In genomic region chr2:235556086-235556485, GRCh38 we compare ENCODE assay signal across 26 cellular contexts.
"Had no signal": no experiment of that assay in that cellular context is flagged by ENCODE, and none has a peak within 500 bp of the region (broad histone marks: within the 10 kb centered on the region; RNA-seq: fewer than 3 reads in every experiment).

No MANE protein-coding gene starts in this region.

- H3K27ac Mint-ChIP-seq: activated CD4-positive, alpha-beta memory T cell treated with anti-CD3 and anti-CD28 coated beads for 36 hours; activated CD4-positive, alpha-beta T cell treated with anti-CD3 and anti-CD28 coated beads for 36 hours; activated CD4-positive, alpha-beta T cell treated with anti-CD3 and anti-CD28 coated beads, Interleukin-2, amount 10 ng/mL, durations not matched to agents 24 days and 14 days; activated CD8-positive, alpha-beta memory T cell treated with anti-CD3 and anti-CD28 coated beads, Interleukin-2, amount 10 ng/mL, durations not matched to agents 7 days and 5 days; activated CD8-positive, alpha-beta T cell treated with anti-CD3 and anti-CD28 coated beads, Interleukin-2, amount 10 ng/mL, durations not matched to agents 7 days and 5 days; activated naive CD4-positive, alpha-beta T cell treated with anti-CD3 and anti-CD28 coated beads for 36 hours; activated naive CD4-positive, alpha-beta T cell treated with anti-CD3 and anti-CD28 coated beads, Interleukin-2, amount 50 U/mL, for 24 hours; activated naive CD8-positive, alpha-beta T cell treated with anti-CD3 and anti-CD28 coated beads for 36 hours; activated naive CD8-positive, alpha-beta T cell treated with anti-CD3 and anti-CD28 coated beads, Interleukin-2, amount 50 U/mL, for 24 hours; activated T-helper 1 cell treated with anti-CD3 and anti-CD28 coated beads, Interleukin-12 subunit alpha, Interleukin-12 subunit beta, Interleukin-2, Interleukin-4 antibody, amounts not matched to agents 30 ng/mL and 10 ng/mL and 1 ng/mL, durations not matched to agents 14 hours and 24 hours and 36 hours; activated T-helper 2 cell treated with anti-CD3 and anti-CD28 coated beads, Interferon-gamma antibody, Interleukin-2, Interleukin-4, amounts not matched to agents 10 μg/mL and 5 μg/mL and 100 μg/mL, durations not matched to agents 14 hours and 24 hours and 36 hours had no signal

- H3K9me3 Mint-ChIP-seq: activated CD4-positive, alpha-beta memory T cell treated with anti-CD3 and anti-CD28 coated beads for 36 hours; activated CD4-positive, alpha-beta T cell treated with anti-CD3 and anti-CD28 coated beads, Interleukin-2, amount 10 ng/mL, durations not matched to agents 24 days and 14 days; activated naive CD4-positive, alpha-beta T cell treated with anti-CD3 and anti-CD28 coated beads for 36 hours; activated naive CD4-positive, alpha-beta T cell treated with anti-CD3 and anti-CD28 coated beads, Interleukin-2, amount 50 U/mL, for 24 hours; activated naive CD8-positive, alpha-beta T cell treated with anti-CD3 and anti-CD28 coated beads for 36 hours; activated naive CD8-positive, alpha-beta T cell treated with anti-CD3 and anti-CD28 coated beads, Interleukin-2, amount 50 U/mL, for 24 hours; activated T-helper 1 cell treated with anti-CD3 and anti-CD28 coated beads, Interleukin-12 subunit alpha, Interleukin-12 subunit beta, Interleukin-2, Interleukin-4 antibody, amounts not matched to agents 30 ng/mL and 10 ng/mL and 1 ng/mL, durations not matched to agents 14 hours and 24 hours and 36 hours; activated T-helper 2 cell treated with anti-CD3 and anti-CD28 coated beads, Interferon-gamma antibody, Interleukin-2, Interleukin-4, amounts not matched to agents 10 μg/mL and 5 μg/mL and 100 μg/mL, durations not matched to agents 14 hours and 24 hours and 36 hours had no signal

- H3K36me3 ChIP-seq: adrenal gland, colonic mucosa, esophagus squamous epithelium, gastroesophageal sphincter had no signal

- ATAC-seq: activated CD4-positive, alpha-beta T cell treated with anti-CD3 and anti-CD28 coated beads for 36 hours; activated CD8-positive, alpha-beta memory T cell treated with anti-CD3 and anti-CD28 coated beads, Interleukin-2, amount 10 ng/mL, durations not matched to agents 7 days and 5 days; activated CD8-positive, alpha-beta T cell treated with anti-CD3 and anti-CD28 coated beads, Interleukin-2, amount 10 ng/mL, durations not matched to agents 7 days and 5 days; activated naive CD8-positive, alpha-beta T cell treated with anti-CD3 and anti-CD28 coated beads, Interleukin-2, amount 50 U/mL, for 24 hours; body of pancreas; gastroesophageal sphincter had no signal

- H3K36me3 Mint-ChIP-seq: activated CD4-positive, alpha-beta memory T cell treated with anti-CD3 and anti-CD28 coated beads for 36 hours; activated CD8-positive, alpha-beta memory T cell treated with anti-CD3 and anti-CD28 coated beads, Interleukin-2, amount 10 ng/mL, durations not matched to agents 7 days and 5 days; activated naive CD4-positive, alpha-beta T cell treated with anti-CD3 and anti-CD28 coated beads, Interleukin-2, amount 50 U/mL, for 24 hours; activated naive CD8-positive, alpha-beta T cell treated with anti-CD3 and anti-CD28 coated beads for 36 hours had no signal

- H3K27ac ChIP-seq: adrenal gland, body of pancreas, colonic mucosa, epithelial cell of prostate, esophagus squamous epithelium, gastroesophageal sphincter had no signal

- H3K9me3 ChIP-seq: adrenal gland, body of pancreas, colonic mucosa, esophagus squamous epithelium, gastroesophageal sphincter had no signal

- H3K4me1 Mint-ChIP-seq: activated CD4-positive, alpha-beta T cell treated with anti-CD3 and anti-CD28 coated beads for 36 hours; activated CD4-positive, alpha-beta T cell treated with anti-CD3 and anti-CD28 coated beads, Interleukin-2, amount 10 ng/mL, durations not matched to agents 24 days and 14 days; activated CD8-positive, alpha-beta memory T cell treated with anti-CD3 and anti-CD28 coated beads, Interleukin-2, amount 10 ng/mL, durations not matched to agents 7 days and 5 days; activated naive CD4-positive, alpha-beta T cell treated with anti-CD3 and anti-CD28 coated beads, Interleukin-2, amount 50 U/mL, for 24 hours; activated naive CD8-positive, alpha-beta T cell treated with anti-CD3 and anti-CD28 coated beads, Interleukin-2, amount 50 U/mL, for 24 hours had no signal

- H3K27me3 ChIP-seq: adrenal gland, body of pancreas, colonic mucosa, esophagus squamous epithelium, gastroesophageal sphincter had no signal

- H3K4me3 ChIP-seq: adrenal gland, body of pancreas, colonic mucosa, esophagus squamous epithelium, gastroesophageal sphincter had no signal

- H3K4me3 Mint-ChIP-seq: activated CD4-positive, alpha-beta memory T cell treated with anti-CD3 and anti-CD28 coated beads for 36 hours; activated CD4-positive, alpha-beta T cell treated with anti-CD3 and anti-CD28 coated beads for 36 hours; activated CD4-positive, alpha-beta T cell treated with anti-CD3 and anti-CD28 coated beads, Interleukin-2, amount 10 ng/mL, durations not matched to agents 24 days and 14 days; activated CD8-positive, alpha-beta memory T cell treated with anti-CD3 and anti-CD28 coated beads, Interleukin-2, amount 10 ng/mL, durations not matched to agents 7 days and 5 days; activated CD8-positive, alpha-beta T cell treated with anti-CD3 and anti-CD28 coated beads, Interleukin-2, amount 10 ng/mL, durations not matched to agents 7 days and 5 days; activated naive CD4-positive, alpha-beta T cell treated with anti-CD3 and anti-CD28 coated beads for 36 hours; activated naive CD4-positive, alpha-beta T cell treated with anti-CD3 and anti-CD28 coated beads, Interleukin-2, amount 50 U/mL, for 24 hours; activated naive CD8-positive, alpha-beta T cell treated with anti-CD3 and anti-CD28 coated beads for 36 hours; activated naive CD8-positive, alpha-beta T cell treated with anti-CD3 and anti-CD28 coated beads, Interleukin-2, amount 50 U/mL, for 24 hours; activated T-helper 1 cell treated with anti-CD3 and anti-CD28 coated beads, Interleukin-12 subunit alpha, Interleukin-12 subunit beta, Interleukin-2, Interleukin-4 antibody, amounts not matched to agents 30 ng/mL and 10 ng/mL and 1 ng/mL, durations not matched to agents 14 hours and 24 hours and 36 hours had no signal

- DNase-seq: activated CD4-positive, alpha-beta memory T cell treated with anti-CD3 and anti-CD28 coated beads for 36 hours; activated CD4-positive, alpha-beta T cell treated with anti-CD3 and anti-CD28 coated beads for 36 hours; activated CD4-positive, alpha-beta T cell treated with anti-CD3 and anti-CD28 coated beads, Interleukin-2, amount 10 ng/mL, durations not matched to agents 24 days and 14 days; activated CD4-positive, CD25-positive, alpha-beta regulatory T cell; activated CD4-positive, CD25-positive, alpha-beta regulatory T cell treated with anti-CD3 and anti-CD28 coated beads, Interleukin-2, amount 50 U/mL, for 72 hours; activated CD8-positive, alpha-beta memory T cell treated with anti-CD3 and anti-CD28 coated beads, Interleukin-2, amount 10 ng/mL, durations not matched to agents 7 days and 5 days; activated CD8-positive, alpha-beta memory T cell treated with anti-CD3 and anti-CD28 coated beads, Interleukin-2, amount 50 U/mL, for 4 hours; activated CD8-positive, alpha-beta T cell treated with anti-CD3 and anti-CD28 coated beads, Interleukin-2, amount 10 ng/mL, durations not matched to agents 7 days and 5 days; activated effector memory CD4-positive, alpha-beta T cell treated with anti-CD3 and anti-CD28 coated beads, Interleukin-2, amount 50 U/mL, for 16 hours; activated naive CD4-positive, alpha-beta T cell treated with anti-CD3 and anti-CD28 coated beads for 36 hours; activated naive CD8-positive, alpha-beta T cell treated with anti-CD3 and anti-CD28 coated beads for 36 hours; activated naive CD8-positive, alpha-beta T cell treated with anti-CD3 and anti-CD28 coated beads, Interleukin-2, amount 50 U/mL, for 24 hours; activated T-cell treated with anti-CD3 and anti-CD28 coated beads, Interleukin-2, amount 50 U/mL, for 1 hour; activated T-cell treated with anti-CD3 and anti-CD28 coated beads, Interleukin-2, amount 50 U/mL, for 48 hours; colonic mucosa; effector CD8-positive, alpha-beta T cell; esophagus squamous epithelium; foreskin melanocyte; T-helper 2 cell had no signal
